Comparison of ENCODE assay signal across 12 cellular contexts in the genomic region with DNA sequence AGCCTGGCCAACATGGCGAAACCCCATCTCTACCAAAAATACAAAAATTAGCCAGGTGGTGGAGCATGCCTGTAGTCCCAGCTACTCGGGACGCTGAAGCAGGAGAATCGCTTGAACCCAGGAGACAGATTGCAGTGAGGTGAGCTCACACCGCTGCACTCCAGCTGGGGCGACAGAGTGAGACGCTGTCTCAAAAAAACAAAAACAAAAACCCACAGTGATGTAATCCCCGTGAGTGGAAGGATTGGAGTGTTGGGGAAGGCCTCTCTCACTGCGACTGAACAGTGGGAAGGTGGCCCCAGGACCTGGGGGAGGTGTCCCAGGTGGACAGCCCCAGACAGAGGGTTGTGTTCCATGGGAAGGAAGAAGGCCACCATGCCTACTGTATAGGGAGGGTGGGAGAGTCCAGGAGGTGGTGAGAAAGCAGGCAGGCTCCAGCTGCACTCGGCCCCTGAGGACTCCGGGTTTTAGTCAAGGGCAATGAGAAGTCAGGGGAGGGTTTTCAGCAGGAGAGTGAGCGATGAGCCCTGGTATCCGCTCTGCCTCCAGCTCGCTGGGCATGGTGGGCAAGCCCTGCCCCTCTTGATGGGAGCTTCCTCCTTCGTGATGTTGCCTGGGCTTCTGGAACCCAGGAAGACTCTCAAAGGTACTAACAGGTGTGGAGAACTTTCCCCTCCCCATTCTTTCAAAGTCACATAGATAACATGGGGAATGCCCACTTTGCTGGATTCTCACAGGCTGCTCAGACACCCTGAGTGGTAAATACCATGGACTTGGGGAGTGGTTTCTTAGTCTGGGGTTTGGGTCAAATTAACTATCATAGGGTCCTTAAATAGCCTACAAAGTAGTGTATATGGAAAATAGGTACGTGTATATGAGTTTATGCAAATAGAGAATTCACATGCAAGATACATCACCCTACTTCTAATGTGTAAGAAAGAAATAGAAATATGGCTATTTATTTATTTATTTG.
DNase-seq lines count a peak whose midpoint lies in the region; ATAC-seq and TF ChIP-seq lines count a peak whose summit lies in the region.
"Had no signal": no experiment of that assay in that cellular context is flagged by ENCODE, and none has a peak within 500 bp of the region (broad histone marks: within the 10 kb centered on the region; RNA-seq: fewer than 3 reads in every experiment).

No MANE protein-coding gene starts in this region.

- H3K4me1 ChIP-seq in DND-41 (ENCODE audit: insufficient read depth, low read length) (no peaks in the 10 kb centered on the region), GM23338 (ENCODE audit: insufficient read depth) (peaks cover 16% of the 10 kb centered on the region), neuronal stem cell (ENCODE audit: control insufficient read depth in 2 of 2, insufficient read depth in 1 of 2, low read depth in 1 of 2, low read length in 2 of 2) (peaks cover 6 to 7% of the 10 kb centered on the region in 2 donors)

- no peak overlapping the region for H3K14ac ChIP-seq in neuronal stem cell (ENCODE audit: low read length)

- H2BK15ac ChIP-seq in neuronal stem cell (ENCODE audit: low read length): peak overlapping the region; percentile 45

- H3K23ac ChIP-seq in neuronal stem cell (ENCODE audit: low read depth, low read length, poor library complexity): no peak overlapping the region

- peaks cover 66% of the 10 kb centered on the region for H4K20me1 ChIP-seq in DND-41 (ENCODE audit: insufficient read depth, low read length)
- no peaks in the 10 kb centered on the region for H4K20me1 ChIP-seq in GM23338 (replicated peaks; ENCODE audit: insufficient read depth)

- H3K36me3 Mint-ChIP-seq in GM23338 (ENCODE audit: low read depth) (no peaks in the 10 kb centered on the region), WTC11 (no peaks in the 10 kb centered on the region)
- H3K36me3 Mint-ChIP-seq in activated naive CD8-positive, alpha-beta T cell treated with anti-CD3 and anti-CD28 coated beads for 36 hours: no peaks in the 10 kb centered on the region
- H3K36me3 Mint-ChIP-seq: mesothelial cell of epicardium had no signal

- H4K91ac ChIP-seq in neuronal stem cell (ENCODE audit: low read depth, low read length, poor library complexity): no peak overlapping the region

- TF ChIP-seq CTCF in DND-41 (IDR thresholded peaks at IDR 0.05; ENCODE audit: borderline replicate concordance, extremely low read depth, low read length, poor library complexity, severe bottlenecking) (no peak), GM23338 (conservative IDR thresholded peaks at IDR 0.05; ENCODE audit: low read depth in 2 of 2) (no peak), WTC11 (IDR thresholded peaks at IDR 0.05) (no peak)

- peak overlapping the region; percentile 7 for H2BK12ac ChIP-seq in neuronal stem cell (ENCODE audit: low read length)

- H3K27ac ChIP-seq in DND-41 (ENCODE audit: low read length) (no peak overlapping the region), GM23338 (ENCODE audit: low read depth) (no peak overlapping the region), neuronal stem cell (replicated peaks; ENCODE audit: low read length) (no peak overlapping the region)
- H3K27ac ChIP-seq: SK-N-MC had no signal

- H3K4me3 ChIP-seq in DND-41 (ENCODE audit: low read depth in 1 of 2, low read length in 2 of 2) (no peak overlapping the region), GM23338 (no peak overlapping the region), neuronal stem cell (ENCODE audit: low read length in 2 of 2) (no peak overlapping the region)
- H3K4me3 ChIP-seq: SK-N-MC had no signal

- H3K27me3 ChIP-seq in DND-41 (ENCODE audit: insufficient read depth, low read length, poor library complexity) (no peaks in the 10 kb centered on the region), GM23338 (ENCODE audit: insufficient read depth) (no peaks in the 10 kb centered on the region), neuronal stem cell (ENCODE audit: control insufficient read depth in 3 of 3, insufficient read depth in 3 of 3, low read depth in 1 of 3, low read length in 3 of 3) (no peaks in the 10 kb centered on the region)

- no peaks in the 10 kb centered on the region for H3F3A ChIP-seq in GM23338 (replicated peaks; ENCODE audit: low read depth)

- H3K79me2 ChIP-seq in DND-41 (ENCODE audit: insufficient read depth, low read length): peaks cover 5% of the 10 kb centered on the region; the same call in 1 of the 2 replicates
- peaks cover 16% of the 10 kb centered on the region for H3K79me2 ChIP-seq in GM23338 (replicated peaks; ENCODE audit: insufficient read depth)

- H3K4me3 Mint-ChIP-seq in GM23338 (no peak overlapping the region), WTC11 (no peak overlapping the region)
- H3K4me3 Mint-ChIP-seq in activated naive CD8-positive, alpha-beta T cell treated with anti-CD3 and anti-CD28 coated beads for 36 hours: no peak overlapping the region
- H3K4me3 Mint-ChIP-seq: activated T-cell treated with anti-CD3 and anti-CD28 coated beads, Interleukin-2, amount 50 U/mL, for 4 hours; mesothelial cell of epicardium had no signal

- no CpG with 5 or more reads among the region's 16 CpGs for WGBS in neuronal stem cell (ENCODE audit: extremely low coverage in 2 of 2, insufficient read length in 2 of 2, insufficient replicate concordance in 1 of 2), 2 donors

- peaks cover 1% of the 10 kb centered on the region for H3K27me3 Mint-ChIP-seq in GM23338 (ENCODE audit: insufficient read depth, low read depth, poor library complexity)
- H3K27me3 Mint-ChIP-seq in WTC11 (ENCODE audit: low read depth): no peaks in the 10 kb centered on the region
- H3K27me3 Mint-ChIP-seq in activated naive CD8-positive, alpha-beta T cell treated with anti-CD3 and anti-CD28 coated beads for 36 hours: no peaks in the 10 kb centered on the region

- H3K4me1 Mint-ChIP-seq in GM23338 (peaks cover 55% of the 10 kb centered on the region), WTC11 (peaks cover 65% of the 10 kb centered on the region)
- H3K4me1 Mint-ChIP-seq in activated naive CD8-positive, alpha-beta T cell treated with anti-CD3 and anti-CD28 coated beads for 36 hours: peaks cover 10% of the 10 kb centered on the region

- H2BK120ac ChIP-seq in neuronal stem cell (ENCODE audit: low read depth, low read length): no peak overlapping the region

- no peak overlapping the region for H4K8ac ChIP-seq in neuronal stem cell (ENCODE audit: low read depth, low read length)

- H3K27ac Mint-ChIP-seq in GM23338: peak overlapping the region; percentile 64
- H3K27ac Mint-ChIP-seq in WTC11: peak overlapping the region; percentile 89
- H3K27ac Mint-ChIP-seq in activated naive CD8-positive, alpha-beta T cell treated with anti-CD3 and anti-CD28 coated beads for 36 hours: no peak overlapping the region

- H2AFZ ChIP-seq in DND-41 (ENCODE audit: low read depth, low read length): no peak overlapping the region
- H2AFZ ChIP-seq in GM23338: no peak overlapping the region
- H2AFZ ChIP-seq in neuronal stem cell (ENCODE audit: low read length): no peak overlapping the region

- H3K9ac ChIP-seq in DND-41 (ENCODE audit: low read depth, low read length): no peak overlapping the region
- peak overlapping the region; percentile 34 for H3K9ac ChIP-seq in neuronal stem cell (ENCODE audit: low read depth, low read length, poor library complexity)

- H3K36me3 ChIP-seq in DND-41 (ENCODE audit: insufficient read depth, low read length) (no peaks in the 10 kb centered on the region), GM23338 (ENCODE audit: insufficient read depth) (no peaks in the 10 kb centered on the region), neuronal stem cell (replicated peaks in 1 of 2; ENCODE audit: control insufficient read depth in 2 of 2, insufficient read depth in 2 of 2, low read length in 2 of 2) (no peaks in the 10 kb centered on the region)

- no peak overlapping the region for H2BK5ac ChIP-seq in neuronal stem cell (ENCODE audit: low read length)

- H3K4ac ChIP-seq in neuronal stem cell (ENCODE audit: low read length): no peak overlapping the region

- POLR2A ChIA-PET in WTC11 (lab: Charles Lee): no interaction called here

- CTCF ChIA-PET in WTC11 (lab: Charles Lee): interaction anchor here (0.9 to 2.9 kb wide), 3 partner anchors 11 to 138 kb away, joined by 3 to 12 read pairs (median 5); no protein-coding TSS in a partner anchor

- DNase-seq in DND-41: no peak
- no peak for DNase-seq in GM23338 (ENCODE audit: low spot score)
- DNase-seq in WTC11 (ENCODE audit: low spot score): no peak
- no peak for DNase-seq in neuronal stem cell (ENCODE audit: low spot score)
- DNase-seq in NCI-H146 treated with DMSO at 0.1 percent for 48 hours (lab: John Stamatoyannopoulos, UW; ENCODE audit: unreplicated experiment): no peak
- DNase-seq in NCI-H2029 (lab: John Stamatoyannopoulos, UW): no peak
- DNase-seq in activated naive CD8-positive, alpha-beta T cell treated with anti-CD3 and anti-CD28 coated beads for 36 hours: no peak
- DNase-seq in NCI-H2196 (lab: John Stamatoyannopoulos, UW; ENCODE audit: unreplicated experiment): no peak
- DNase-seq: activated CD4-positive, CD25-positive, alpha-beta regulatory T cell; activated T-cell treated with anti-CD3 and anti-CD28 coated beads, Interleukin-2, amount 50 U/mL, for 4 hours had no signal

- H3K79me1 ChIP-seq in neuronal stem cell (ENCODE audit: low read depth, low read length): no peaks in the 10 kb centered on the region

- H3K9me2 ChIP-seq in GM23338 (ENCODE audit: insufficient read depth): no peaks in the 10 kb centered on the region

- H2AK5ac ChIP-seq in neuronal stem cell (ENCODE audit: low read depth, low read length): peak overlapping the region; percentile 79

- ATAC-seq in DND-41 (ENCODE audit: insufficient read depth, low read depth) (0 out of 3 replicates have a peak, but pooled peaks have one; percentile 27), GM23338 (no peak), WTC11 (no peak)
- ATAC-seq: activated T-cell treated with anti-CD3 and anti-CD28 coated beads, Interleukin-2, amount 50 U/mL, for 4 hours had no signal

- no peak overlapping the region for H3K4me2 ChIP-seq in DND-41 (ENCODE audit: insufficient read depth, low read length)
- H3K4me2 ChIP-seq in GM23338: no peak overlapping the region
- H3K4me2 ChIP-seq in neuronal stem cell (ENCODE audit: insufficient read depth, low read length, poor library complexity, severe bottlenecking): no peak overlapping the region

- peak overlapping the region; percentile 82 for H3K18ac ChIP-seq in neuronal stem cell (ENCODE audit: low read length)

- H3K9me3 ChIP-seq in DND-41 (ENCODE audit: insufficient read depth, low read length, severe bottlenecking) (no peaks in the 10 kb centered on the region), neuronal stem cell (replicated peaks in 1 of 2; ENCODE audit: control insufficient read depth in 2 of 2, insufficient read depth in 1 of 2, low read depth in 1 of 2, low read length in 2 of 2) (no peaks in the 10 kb centered on the region)

- H3K9me3 Mint-ChIP-seq in GM23338: no peaks in the 10 kb centered on the region
- H3K9me3 Mint-ChIP-seq in WTC11: no peaks in the 10 kb centered on the region
- H3K9me3 Mint-ChIP-seq in activated naive CD8-positive, alpha-beta T cell treated with anti-CD3 and anti-CD28 coated beads for 36 hours: no peaks in the 10 kb centered on the region
- H3K9me3 Mint-ChIP-seq: activated T-cell treated with anti-CD3 and anti-CD28 coated beads, Interleukin-2, amount 50 U/mL, for 4 hours; mesothelial cell of epicardium had no signal

TF ChIP-seq in GM23338, 12 proteins besides CTCF, POLR2A, EP300 and RAD21 (continues in another document):
- TF ChIP-seq EZH2 (IDR thresholded peaks at IDR 0.05; ENCODE audit: low read depth, unreplicated experiment): no peak

TF ChIP-seq in WTC11, 78 proteins besides CTCF, POLR2A, EP300 and RAD21 (continues in another document):
- no peak for TF ChIP-seq FOXK1 (CRISPR knock-in tag; IDR thresholded peaks at IDR 0.05)
